ENCODE assay signal across 11 cellular contexts in genomic region chr16:84959045-84959576, GRCh38. TPM values are rescaled to one million over a fixed set of nuclear protein-coding genes. Genes with fewer than 3 reads are reported as not detected.
DNase-seq lines count a peak whose midpoint lies in the region; ATAC-seq and TF ChIP-seq lines count a peak whose summit lies in the region.
"Had no signal": no experiment of that assay in that cellular context is flagged by ENCODE, and none has a peak within 500 bp of the region (broad histone marks: within the 10 kb centered on the region; RNA-seq: fewer than 3 reads in every experiment).

No MANE protein-coding gene starts in this region.

- no peak overlapping the region for H3K27ac ChIP-seq in DOHH2 (ENCODE audit: low read depth, low read length)
- H3K27ac ChIP-seq: esophagus muscularis mucosa, Peyer's patch had no signal

- ATAC-seq in omental fat pad (ENCODE audit: low FRiP score) (peak; percentile 34), HG02678 (IDR thresholded peaks at IDR 0.05; ENCODE audit: unreplicated experiment) (no peak)

- no peaks in the 10 kb centered on the region for H3F3A ChIP-seq in DOHH2 (ENCODE audit: control insufficient read depth, insufficient read depth)

- H3K36me3 ChIP-seq in DOHH2 (ENCODE audit: control insufficient read depth, low read length) = no peaks in the 10 kb centered on the region
- H3K36me3 ChIP-seq: esophagus muscularis mucosa, Peyer's patch had no signal

- no peaks in the 10 kb centered on the region for H3K4me1 ChIP-seq in DOHH2 (ENCODE audit: control insufficient read depth, low read length)
- H3K4me1 ChIP-seq: esophagus muscularis mucosa, Peyer's patch had no signal

- no peaks in the 10 kb centered on the region for H3K9me2 ChIP-seq in DOHH2 (replicated peaks; ENCODE audit: control insufficient read depth, low read length)

- peak; percentile 40 for DNase-seq in HT-29 (ENCODE audit: low spot score)
- no peak for DNase-seq in cardiac fibroblast (ENCODE audit: low read depth in 2 of 2)
- no peak for DNase-seq in omental fat pad (ENCODE audit: low spot score)
- DNase-seq in HuH-7 (ENCODE audit: low spot score) = no peak
- DNase-seq in activated CD4-positive, CD25-positive, alpha-beta regulatory T cell treated with anti-CD3 and anti-CD28 coated beads, Interleukin-2, amount 50 U/mL, for 72 hours = no peak
- DNase-seq in SKM-1 (lab: John Stamatoyannopoulos, UW; ENCODE audit: unreplicated experiment) = no peak
- DNase-seq: NCI-H2171, Peyer's patch had no signal

- H4K20me1 ChIP-seq in DOHH2 (ENCODE audit: control insufficient read depth, insufficient read depth, low read depth, low read length) = no peaks in the 10 kb centered on the region

- H3K4me2 ChIP-seq in DOHH2 (ENCODE audit: low read length) = no peak overlapping the region

- TF ChIP-seq CTCF in DOHH2 (IDR thresholded peaks at IDR 0.05; ENCODE audit: low read depth, low read length, poor library complexity, severe bottlenecking) (peak; percentile 24), cardiac fibroblast (IDR thresholded peaks at IDR 0.05; ENCODE audit: low read depth, low read length) (peak; percentile 31), omental fat pad (IDR thresholded peaks at IDR 0.05) (no peak)

- no peaks in the 10 kb centered on the region for H3K79me2 ChIP-seq in DOHH2 (ENCODE audit: control insufficient read depth, low read length)

- H3K4me3 ChIP-seq in DOHH2 (ENCODE audit: low read length) (no peak overlapping the region), cardiac fibroblast (replicated peaks in 1 of 2; ENCODE audit: low read depth in 2 of 2, low read length in 2 of 2) (no peak overlapping the region)
- H3K4me3 ChIP-seq: esophagus muscularis mucosa, Peyer's patch had no signal

- H3K9me3 ChIP-seq in DOHH2 (ENCODE audit: control insufficient read depth, insufficient read depth, low read length) = no peaks in the 10 kb centered on the region
- H3K9me3 ChIP-seq: esophagus muscularis mucosa, Peyer's patch had no signal

- no peaks in the 10 kb centered on the region for H3K27me3 ChIP-seq in DOHH2 (ENCODE audit: control insufficient read depth, low read length)
- H3K27me3 ChIP-seq: esophagus muscularis mucosa, Peyer's patch had no signal

RNA-seq across cellular contexts. Expression of gene ZDHHC7, which starts 52.2 kb away (rescaled TPM):
- total RNA-seq in HT-29 (2014; rRNA removed; shearing (Covaris generic)) = 40.1 and 40.3 TPM in 2 replicates
- 10 to 100 TPM; 41.3 to 72.2 (median 51.3) TPM for total RNA-seq in omental fat pad

Comparison
In these comparisons a context has a peak if more than half of its experiments do, and no peak if none do; other contexts are left out.
1. CTCF ChIP-seq: peak in DOHH2 (single experiment) and cardiac fibroblast (single experiment); none in omental fat pad (0 of 3).